In the genomic region with DNA sequence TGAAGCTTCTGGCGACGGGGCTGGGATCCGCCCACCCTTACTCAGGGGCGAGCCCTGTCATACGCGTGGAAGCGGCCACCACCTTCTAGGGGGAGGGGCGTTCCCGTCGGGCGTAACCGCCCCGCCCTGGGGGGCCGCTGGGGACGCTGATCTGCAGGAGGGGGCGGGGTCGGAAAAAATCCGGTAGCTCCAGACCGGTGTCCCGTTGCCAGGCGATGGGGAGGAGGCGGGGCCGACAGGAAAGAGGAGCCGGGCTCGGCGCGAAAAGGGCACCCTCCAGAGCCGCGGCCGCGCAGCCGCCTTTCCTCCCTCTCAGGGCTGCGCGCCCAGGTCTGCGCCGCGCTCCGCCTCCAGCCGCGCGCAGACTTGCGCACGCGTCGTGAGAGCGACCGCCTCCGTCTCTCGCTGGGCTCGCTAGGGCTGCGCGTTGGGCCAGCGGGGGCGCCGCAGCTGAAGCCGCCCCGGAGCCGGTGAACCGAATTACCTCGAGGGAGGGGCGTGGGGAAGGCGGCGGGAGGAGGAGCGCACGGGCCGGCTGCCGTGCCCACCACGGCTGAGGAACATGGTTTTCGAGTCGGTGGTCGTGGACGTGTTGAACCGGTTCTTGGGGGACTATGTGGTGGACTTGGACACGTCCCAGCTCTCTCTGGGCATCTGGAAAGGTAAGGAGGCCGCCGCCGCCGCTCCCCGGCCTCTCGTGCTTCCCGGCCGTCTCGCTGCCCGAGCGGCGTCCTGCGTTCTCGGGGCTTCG, we compare ENCODE assay signal across 8 cellular contexts. TPM values are rescaled to one million over a fixed set of nuclear protein-coding genes. Genes with fewer than 3 reads are reported as not detected.
DNase-seq lines count a peak whose midpoint lies in the region; ATAC-seq, FAIRE-seq and TF ChIP-seq lines count a peak whose summit lies in the region.

A gene (plus strand): TSS at position 392 of the 751 bp plus-strand sequence. CDS start 171 bp downstream, at position 563.

- no peaks in the 10 kb centered on the region for H3K9me3 Mint-ChIP-seq in Calu3 (ENCODE audit: low read depth, unreplicated experiment)
- H3K9me3 Mint-ChIP-seq in activated CD8-positive, alpha-beta memory T cell treated with anti-CD3 and anti-CD28 coated beads, Interleukin-2, amount 10 ng/mL, durations not matched to agents 7 days and 5 days (ENCODE audit: low read depth), result no peaks in the 10 kb centered on the region
- no peaks in the 10 kb centered on the region for H3K9me3 Mint-ChIP-seq in mesothelial cell of epicardium

- DNase-seq in Calu3 (peak; percentile 93), HUDEP-2 (lab: John Stamatoyannopoulos, UW; ENCODE audit: unreplicated experiment in 76 of 76) (peak; percentile 31 to 98 (median 96)), NOMO-1 treated with dmso at 0.1 percent for 144 hours (lab: John Stamatoyannopoulos, UW; ENCODE audit: unreplicated experiment) (peak; percentile 68), mesothelial cell of epicardium (ENCODE audit: low spot score in 2 of 2, unreplicated experiment in 2 of 2) (peak; percentile 84 to 90)
- peak; percentile 98 for DNase-seq in activated CD8-positive, alpha-beta memory T cell treated with anti-CD3 and anti-CD28 coated beads, Interleukin-2, amount 10 ng/mL, durations not matched to agents 7 days and 5 days
- peak; percentile 79 to 85 for DNase-seq in stimulated activated CD8-positive, alpha-beta memory T cell treated with anti-CD3 and anti-CD28 coated beads, Interleukin-2, amount 100 ng/mL, for 1 hour (ENCODE audit: low read depth in 2 of 2)

- FAIRE-seq in endometrium (lab: Jason Lieb, UNC), result peak; percentile 12

- H3K36me3 Mint-ChIP-seq in Calu3 (ENCODE audit: insufficient read depth, unreplicated experiment) (peaks cover 31% of the 10 kb centered on the region), mesothelial cell of epicardium (no peaks in the 10 kb centered on the region)
- peaks cover 3% of the 10 kb centered on the region for H3K36me3 Mint-ChIP-seq in activated CD8-positive, alpha-beta memory T cell treated with anti-CD3 and anti-CD28 coated beads, Interleukin-2, amount 10 ng/mL, durations not matched to agents 7 days and 5 days

- TF ChIP-seq CTCF in Calu3 (IDR thresholded peaks at IDR 0.05; ENCODE audit: unreplicated experiment), result no peak
- no peak for TF ChIP-seq CTCF in mesothelial cell of epicardium (IDR thresholded peaks at IDR 0.05; ENCODE audit: unreplicated experiment)

- H3K27ac Mint-ChIP-seq in Calu3 (ENCODE audit: unreplicated experiment), result no peak within 1 kb of the TSS
- peak within 1 kb of the TSS; percentile 94 for H3K27ac Mint-ChIP-seq in activated CD8-positive, alpha-beta memory T cell treated with anti-CD3 and anti-CD28 coated beads, Interleukin-2, amount 10 ng/mL, durations not matched to agents 7 days and 5 days
- peak within 1 kb of the TSS; percentile 85 for H3K27ac Mint-ChIP-seq in mesothelial cell of epicardium

- CTCF ChIA-PET in Calu3 (lab: Charles Lee), result interaction anchor here (0.7 to 1.2 kb wide), 3 partner anchors 10 to 830 kb away, joined by 3 to 5 read pairs (median 3); no protein-coding TSS in a partner anchor
- CTCF ChIA-PET in activated CD8-positive, alpha-beta memory T cell treated with anti-CD3 and anti-CD28 coated beads, Interleukin-2, amount 10 ng/mL, durations not matched to agents 7 days and 5 days (lab: Charles Lee), result interaction anchor here (1.0 to 3.2 kb wide), 3 partner anchors 9 to 281 kb away, joined by 3 to 23 read pairs (median 3); no protein-coding TSS in a partner anchor

- intact Hi-C loops in Calu3 (cut with micrococcal nuclease; ENCODE audit: unreplicated experiment), result no loop called here

- BruUV-seq in Calu3 (replicated peaks; lab: Mats Ljungman, UMichigan), result no TSS peak

- H3K27me3 Mint-ChIP-seq in Calu3 (ENCODE audit: unreplicated experiment) (no peaks in the 10 kb centered on the region), mesothelial cell of epicardium (ENCODE audit: low read depth) (peaks cover 4% of the 10 kb centered on the region)
- peaks cover 2% of the 10 kb centered on the region for H3K27me3 Mint-ChIP-seq in activated CD8-positive, alpha-beta memory T cell treated with anti-CD3 and anti-CD28 coated beads, Interleukin-2, amount 10 ng/mL, durations not matched to agents 7 days and 5 days

- peaks cover 11% of the 10 kb centered on the region for H3K4me1 Mint-ChIP-seq in Calu3 (ENCODE audit: low read depth, unreplicated experiment)
- peaks cover 25% of the 10 kb centered on the region for H3K4me1 Mint-ChIP-seq in activated CD8-positive, alpha-beta memory T cell treated with anti-CD3 and anti-CD28 coated beads, Interleukin-2, amount 10 ng/mL, durations not matched to agents 7 days and 5 days
- peaks cover 22% of the 10 kb centered on the region for H3K4me1 Mint-ChIP-seq in mesothelial cell of epicardium

- H3K4me3 Mint-ChIP-seq in Calu3 (ENCODE audit: low read depth, unreplicated experiment), result peak within 1 kb of the TSS; percentile 77
- H3K4me3 Mint-ChIP-seq in activated CD8-positive, alpha-beta memory T cell treated with anti-CD3 and anti-CD28 coated beads, Interleukin-2, amount 10 ng/mL, durations not matched to agents 7 days and 5 days, result peak within 1 kb of the TSS; percentile 97
- peak within 1 kb of the TSS; percentile 90 for H3K4me3 Mint-ChIP-seq in mesothelial cell of epicardium

- peak; percentile 79 for ATAC-seq in GM21381 (IDR thresholded peaks at IDR 0.05; ENCODE audit: unreplicated experiment)
- ATAC-seq in activated CD8-positive, alpha-beta memory T cell treated with anti-CD3 and anti-CD28 coated beads, Interleukin-2, amount 10 ng/mL, durations not matched to agents 7 days and 5 days, result peak; percentile 89

RNA-seq across cellular contexts. Expression of the gene that starts here (rescaled TPM):
- total RNA-seq in Calu3 (2022) (32.6 and 32.7 TPM in 2 replicates), mesothelial cell of epicardium (38.7 to 44.2 TPM (median 42.1 TPM) in 3 replicates)
- 10 to 100 TPM; 43.6 to 53.8 TPM for total RNA-seq in activated CD8-positive, alpha-beta memory T cell treated with anti-CD3 and anti-CD28 coated beads, Interleukin-2, amount 10 ng/mL, durations not matched to agents 7 days and 5 days

Comparison
In these comparisons a context has a peak if more than half of its experiments do, and no peak if none do; other contexts are left out.
1. Peak in every context shown above with its lines: DNase-seq and ATAC-seq.